9 cellular contexts compared by ENCODE assay signal in the genomic region with DNA sequence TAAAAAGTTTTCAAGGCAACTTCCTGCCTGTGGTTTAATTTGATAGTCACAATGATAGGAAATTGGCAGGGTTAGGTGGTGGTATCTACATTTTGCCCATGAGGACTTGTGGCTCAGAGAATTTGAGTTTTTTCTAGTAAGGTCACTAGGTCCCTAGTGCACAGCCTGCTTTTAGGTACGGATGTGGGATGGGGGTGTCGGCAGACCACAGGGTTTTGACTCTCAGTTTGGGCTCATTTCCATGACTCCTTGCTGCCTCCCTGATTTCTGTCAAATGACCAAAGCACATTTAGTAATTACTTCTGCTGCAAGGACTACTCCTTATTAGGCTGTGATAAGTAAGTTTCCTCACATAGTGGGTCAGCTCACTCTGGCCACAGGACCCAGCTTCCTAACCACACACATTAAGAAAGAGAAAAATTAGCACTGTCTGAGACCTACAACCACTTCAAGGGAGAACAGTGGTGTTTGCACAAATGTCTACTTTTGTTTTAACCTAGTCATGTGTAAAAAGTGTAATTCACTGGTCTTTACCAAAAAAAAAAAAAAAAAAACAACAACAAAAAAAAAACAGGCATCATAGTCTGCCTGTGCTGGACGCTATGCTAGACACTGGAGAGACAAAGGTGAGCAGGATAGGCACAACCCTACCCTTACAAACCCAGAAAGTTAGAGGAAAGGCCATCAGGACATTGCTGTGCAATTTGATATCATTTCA. TPM values are rescaled to one million over a fixed set of nuclear protein-coding genes. Genes with fewer than 3 reads are reported as not detected.
A peak's percentile ranks its signal among the peaks of the same experiment; 100 is the strongest.
DNase-seq lines count a peak whose midpoint lies in the region; ATAC-seq, FAIRE-seq and TF ChIP-seq lines count a peak whose summit lies in the region.
"Had no signal": no experiment of that assay in that cellular context is flagged by ENCODE, and none has a peak within 500 bp of the region (broad histone marks: within the 10 kb centered on the region; RNA-seq: fewer than 3 reads in every experiment).

No MANE protein-coding gene starts in this region.

- H3K27me3 Mint-ChIP-seq in activated CD8-positive, alpha-beta T cell treated with anti-CD3 and anti-CD28 coated beads, Interleukin-2, amount 10 ng/mL, durations not matched to agents 7 days and 5 days (ENCODE audit: low read depth), result no peaks in the 10 kb centered on the region

- FAIRE-seq in GM18507 (lab: Jason Lieb, UNC), result peak; percentile 88

- H3K4me3 ChIP-seq in retinal pigment epithelial cell (ENCODE audit: low read length), result peak overlapping the region; percentile 18

- ATAC-seq in HG03565 (IDR thresholded peaks at IDR 0.05; ENCODE audit: unreplicated experiment) (peak; percentile 16), HG02840 (IDR thresholded peaks at IDR 0.05; ENCODE audit: low FRiP score, unreplicated experiment) (no peak)
- ATAC-seq in activated CD8-positive, alpha-beta T cell treated with anti-CD3 and anti-CD28 coated beads, Interleukin-2, amount 10 ng/mL, durations not matched to agents 7 days and 5 days, result peak; percentile 35
- ATAC-seq: HCT116 had no signal

- H3K36me3 Mint-ChIP-seq in activated CD8-positive, alpha-beta T cell treated with anti-CD3 and anti-CD28 coated beads, Interleukin-2, amount 10 ng/mL, durations not matched to agents 7 days and 5 days (ENCODE audit: low read depth), result peaks cover 56% of the 10 kb centered on the region

- POLR2A ChIA-PET in activated CD8-positive, alpha-beta T cell treated with anti-CD3 and anti-CD28 coated beads, Interleukin-2, amount 10 ng/mL, durations not matched to agents 7 days and 5 days (lab: Charles Lee), result interaction anchor here (1.0 to 3.9 kb wide), 8 partner anchors 10 to 171 kb away, joined by 3 to 21 read pairs (median 6); a partner anchor contains a TSS

- DNase-seq in GM18507 (ENCODE audit: extremely low spot score, insufficient read length, low read depth), result no peak
- peak; percentile 75 for DNase-seq in activated CD8-positive, alpha-beta T cell treated with anti-CD3 and anti-CD28 coated beads, Interleukin-2, amount 10 ng/mL, durations not matched to agents 7 days and 5 days
- DNase-seq in retinal pigment epithelial cell (ENCODE audit: low read depth), result no peak
- DNase-seq in dedifferentiated amniotic fluid mesenchymal stem cell (ENCODE audit: extremely low spot score), result no peak
- DNase-seq in GM03348 (ENCODE audit: low spot score), result no peak
- no peak for DNase-seq in NCI-H187 (lab: John Stamatoyannopoulos, UW)

- H3K4me3 Mint-ChIP-seq in activated CD8-positive, alpha-beta T cell treated with anti-CD3 and anti-CD28 coated beads, Interleukin-2, amount 10 ng/mL, durations not matched to agents 7 days and 5 days, result peak overlapping the region; percentile 88

- H3K4me1 Mint-ChIP-seq in activated CD8-positive, alpha-beta T cell treated with anti-CD3 and anti-CD28 coated beads, Interleukin-2, amount 10 ng/mL, durations not matched to agents 7 days and 5 days (ENCODE audit: low read depth), result peaks cover 74% of the 10 kb centered on the region

- peak overlapping the region; percentile 92 for H3K27ac Mint-ChIP-seq in activated CD8-positive, alpha-beta T cell treated with anti-CD3 and anti-CD28 coated beads, Interleukin-2, amount 10 ng/mL, durations not matched to agents 7 days and 5 days

- CTCF ChIA-PET in activated CD8-positive, alpha-beta T cell treated with anti-CD3 and anti-CD28 coated beads, Interleukin-2, amount 10 ng/mL, durations not matched to agents 7 days and 5 days (lab: Charles Lee), result interaction anchor here (1.2 to 2.2 kb wide), 9 partner anchors 10 to 142 kb away, joined by 3 to 14 read pairs (median 10); no protein-coding TSS in a partner anchor

- no peaks in the 10 kb centered on the region for H3K9me3 Mint-ChIP-seq in activated CD8-positive, alpha-beta T cell treated with anti-CD3 and anti-CD28 coated beads, Interleukin-2, amount 10 ng/mL, durations not matched to agents 7 days and 5 days (ENCODE audit: insufficient read depth)

- no peak for TF ChIP-seq CTCF in retinal pigment epithelial cell (conservative IDR thresholded peaks at IDR 0.05; ENCODE audit: low read depth, low read length)

RNA-seq across cellular contexts. Expression of a gene that starts 43.7 kb away (rescaled TPM):
- total RNA-seq in activated CD8-positive, alpha-beta T cell treated with anti-CD3 and anti-CD28 coated beads, Interleukin-2, amount 10 ng/mL, durations not matched to agents 7 days and 5 days, result 10 to 100 TPM; 42.7 to 44.5 TPM
